ENCODE assay signal across 9 cellular contexts in genomic region chr17:7523033-7523432, GRCh38. TPM values are rescaled to one million over a fixed set of nuclear protein-coding genes. Genes with fewer than 3 reads are reported as not detected.
DNase-seq lines count a peak whose midpoint lies in the region; ATAC-seq and TF ChIP-seq lines count a peak whose summit lies in the region.
"Had no signal": no experiment of that assay in that cellular context is flagged by ENCODE, and none has a peak within 500 bp of the region (broad histone marks: within the 10 kb centered on the region; RNA-seq: fewer than 3 reads in every experiment).

No MANE protein-coding gene starts in this region.

- H3K27me3 ChIP-seq in SJCRH30 = no peaks in the 10 kb centered on the region
- H3K27me3 ChIP-seq in adrenal gland = no peaks in the 10 kb centered on the region
- no peaks in the 10 kb centered on the region for H3K27me3 ChIP-seq in left lung
- H3K27me3 ChIP-seq in tibial artery = no peaks in the 10 kb centered on the region

- 38 to 43% (median 42%) methylated on average over 10 of the region's 10 CpGs for WGBS in adrenal gland, 4 donors

- no peak overlapping the region for H3K27ac ChIP-seq in SJCRH30
- H3K27ac ChIP-seq in adrenal gland = no peak overlapping the region
- H3K27ac ChIP-seq in left lung = no peak overlapping the region
- H3K27ac ChIP-seq in tibial artery = no peak overlapping the region

- H3K9me3 ChIP-seq in SJCRH30 (replicated peaks) (no peaks in the 10 kb centered on the region), adrenal gland (replicated peaks in 1 of 3) (no peaks in the 10 kb centered on the region), left lung (peaks cover 0 to 3% of the 10 kb centered on the region in 2 donors), tibial artery (no peaks in the 10 kb centered on the region)

- intact Hi-C loops in adrenal gland (cut with DNase I) = no loop called here
- intact Hi-C loops in left lung (cut with DNase I) = no loop called here
- intact Hi-C loops in tibial artery (cut with DNase I; ENCODE audit: low total_unique reads) = no loop called here

- peak; percentile 64 for TF ChIP-seq CTCF in GM12872 (IDR thresholded peaks at IDR 0.05; ENCODE audit: insufficient read depth, low read depth, low read length)
- peak in 5 of 6 experiments; percentile 17 to 58 (median 44) for TF ChIP-seq CTCF in adrenal gland (IDR thresholded peaks at IDR 0.05)
- TF ChIP-seq CTCF in left lung (IDR thresholded peaks at IDR 0.05) = peak; percentile 21 to 57
- TF ChIP-seq CTCF in tibial artery (IDR thresholded peaks at IDR 0.05) = peak; percentile 34 to 38

- H3K36me3 ChIP-seq in SJCRH30 = no peaks in the 10 kb centered on the region
- H3K36me3 ChIP-seq in adrenal gland (replicated peaks in 1 of 2) = no peaks in the 10 kb centered on the region
- H3K36me3 ChIP-seq in left lung = no peaks in the 10 kb centered on the region
- no peaks in the 10 kb centered on the region for H3K36me3 ChIP-seq in tibial artery

- H3K4me1 ChIP-seq in SJCRH30 (no peaks in the 10 kb centered on the region), adrenal gland (replicated peaks in 1 of 2) (no peaks in the 10 kb centered on the region), left lung (no peaks in the 10 kb centered on the region), tibial artery (no peaks in the 10 kb centered on the region)

- no peak overlapping the region for H3K4me3 ChIP-seq in SJCRH30
- H3K4me3 ChIP-seq in adrenal gland = no peak overlapping the region
- no peak overlapping the region for H3K4me3 ChIP-seq in left lung
- H3K4me3 ChIP-seq in tibial artery = no peak overlapping the region

- DNase-seq in SJCRH30 (peak; percentile 5 to 17), adrenal gland (peak in 3 of 7 donors; percentile 17 to 40 (median 34)), left lung (no peak), tibial artery (no peak), globus pallidus (ENCODE audit: low spot score) (no peak), activated gamma-delta T cell (lab: John Stamatoyannopoulos, UW) (no peak), left lobe of liver (ENCODE audit: low spot score) (no peak)

- ATAC-seq in left lung (peak; percentile 45), left lobe of liver (no peak)

- no peak for TF ChIP-seq POLR2A in adrenal gland (IDR thresholded peaks at IDR 0.05)

RNA-seq across cellular contexts. Expression of gene TNFSF12, which starts 25.8 kb away (rescaled TPM):
- total RNA-seq in SJCRH30 (2014; rRNA removed; shearing (Covaris generic)) = not detected in 2 replicates
- total RNA-seq in adrenal gland (100 to 1,000 TPM in 2 of 8 donors, 10 to 100 TPM in 6; 18.8 to 134 (median 54.7) TPM), left lung (10 to 100 TPM; 48.5 to 50.5 TPM), left lobe of liver (9.3 TPM)
- 10 to 100 TPM; 18.8 to 70.8 (median 65.6) TPM for polyA plus RNA-seq in adrenal gland

RNA-seq across cellular contexts. Expression of gene TNFSF13, which starts 35.5 kb away (rescaled TPM):
- total RNA-seq in SJCRH30 (2014; rRNA removed; shearing (Covaris generic)) = 0.40 and 0.41 TPM in 2 replicates
- 10 to 100 TPM; 25.0 to 75.2 (median 50.0) TPM for total RNA-seq in adrenal gland
- polyA plus RNA-seq in adrenal gland = 10 to 100 TPM; 19.4 to 39.1 (median 25.2) TPM
- total RNA-seq in left lung = 10 to 100 TPM; 79.2 to 87.4 TPM
- 5.9 TPM for total RNA-seq in left lobe of liver

RNA-seq across cellular contexts. Expression of gene SENP3, which starts 38.7 kb away (rescaled TPM):
- total RNA-seq in SJCRH30 (2014; rRNA removed; shearing (Covaris generic)) = 63.8 and 73.6 TPM in 2 replicates
- total RNA-seq in adrenal gland (10 to 100 TPM; 28.4 to 55.3 (median 43.9) TPM), left lung (10 to 100 TPM; 43.5 to 48.6 TPM), left lobe of liver (14.1 TPM)
- polyA plus RNA-seq in adrenal gland = 10 to 100 TPM; 29.0 to 72.4 (median 38.4) TPM

RNA-seq across cellular contexts. Expression of gene POLR2A, which starts 38.9 kb away (rescaled TPM):
- total RNA-seq in SJCRH30 (2014; rRNA removed; shearing (Covaris generic)) = 27.7 and 32.0 TPM in 2 replicates
- total RNA-seq in adrenal gland = 100 to 1,000 TPM in 5 of 8 donors, 10 to 100 TPM in 3; 84.2 to 172 (median 118) TPM
- 10 to 100 TPM; 19.3 to 80.4 (median 58.7) TPM for polyA plus RNA-seq in adrenal gland
- total RNA-seq in left lung = 100 to 1,000 TPM in 1 of 2 donors, 10 to 100 TPM in 1; 90.8 to 116 TPM
- total RNA-seq in left lobe of liver = 55.9 TPM

RNA-seq across cellular contexts. Expression of gene SLC35G6, which starts 41.8 kb away (rescaled TPM):
- total RNA-seq in SJCRH30 (2014; rRNA removed; shearing (Covaris generic)) = not detected in 2 replicates
- total RNA-seq in adrenal gland = not detected
- polyA plus RNA-seq in adrenal gland = under 1 TPM in 1 of 3 donors, not detected in 2; 0.24 TPM
- total RNA-seq in left lung = not detected
- total RNA-seq in left lobe of liver = not detected
- polyA plus RNA-seq: IgD-negative memory B cell had no signal

Comparison
In these comparisons a context has a peak if more than half of its experiments do, and no peak if none do; other contexts are left out.
1. DNase-seq: peak in SJCRH30 (2 of 2); none in left lung (0 of 2), tibial artery (0 of 2), globus pallidus (single experiment), activated gamma-delta T cell (single experiment) and left lobe of liver (single experiment).
2. RNA of gene TNFSF12, which starts 25.8 kb away (total RNA-seq): 18.8 to 134 TPM in adrenal gland, 48.5 to 50.5 TPM in left lung and 9.3 TPM in left lobe of liver (single experiment); not detected in SJCRH30; every median in the first group is over 10 times any median in the second.
3. Peak in every context shown above with its lines, with median percentiles within 50 percentile points of each other: CTCF ChIP-seq.